In genomic region chr16:80680046-80680445, GRCh38 we compare ENCODE assay signal across 27 cellular contexts.
DNase-seq lines count a peak whose midpoint lies in the region; ATAC-seq, FAIRE-seq and TF ChIP-seq lines count a peak whose summit lies in the region.
"Had no signal": no experiment of that assay in that cellular context is flagged by ENCODE, and none has a peak within 500 bp of the region (broad histone marks: within the 10 kb centered on the region; RNA-seq: fewer than 3 reads in every experiment).

No MANE protein-coding gene starts in this region.

- H3K4me3 Mint-ChIP-seq in activated T-cell treated with anti-CD3 and anti-CD28 coated beads, Interleukin-2, amount 50 U/mL, for 72 hours = no peak overlapping the region
- no peak overlapping the region for H3K4me3 Mint-ChIP-seq in activated T-cell treated with anti-CD3 and anti-CD28 coated beads, Interleukin-2, amount 50 U/mL, for 24 hours
- no peak overlapping the region for H3K4me3 Mint-ChIP-seq in naive thymus-derived CD8-positive, alpha-beta T cell
- H3K4me3 Mint-ChIP-seq: CD4-positive, alpha-beta T cell had no signal

- no peak overlapping the region for H3K27ac Mint-ChIP-seq in activated T-cell treated with anti-CD3 and anti-CD28 coated beads, Interleukin-2, amount 50 U/mL, for 72 hours
- no peak overlapping the region for H3K27ac Mint-ChIP-seq in activated T-cell treated with anti-CD3 and anti-CD28 coated beads, Interleukin-2, amount 50 U/mL, for 24 hours
- H3K27ac Mint-ChIP-seq in naive thymus-derived CD8-positive, alpha-beta T cell = no peak overlapping the region
- H3K27ac Mint-ChIP-seq: CD4-positive, alpha-beta T cell had no signal

- H3K4me3 ChIP-seq in bronchial epithelial cell (ENCODE audit: low read depth, low read length) = no peak overlapping the region
- H3K4me3 ChIP-seq: BLaER1 treated with 17β-estradiol and CSF1 and Interleukin-3, amounts not matched to agents 10 nM and 100 nM; SJCRH30 had no signal

- POLR2A ChIA-PET in naive thymus-derived CD8-positive, alpha-beta T cell (lab: Charles Lee) = no interaction called here

- peak; percentile 41 to 67 for ATAC-seq in activated T-cell treated with anti-CD3 and anti-CD28 coated beads, Interleukin-2, amount 50 U/mL, for 72 hours (replicated peaks in 1 of 2)
- no peak for ATAC-seq in naive thymus-derived CD8-positive, alpha-beta T cell
- ATAC-seq: HepG2, PC-3, Right ventricle myocardium inferior had no signal

- no peak for DNase-seq in activated T-cell treated with anti-CD3 and anti-CD28 coated beads, Interleukin-2, amount 50 U/mL, for 72 hours
- no peak for DNase-seq in activated T-cell treated with anti-CD3 and anti-CD28 coated beads, Interleukin-2, amount 50 U/mL, for 24 hours
- DNase-seq in bronchial epithelial cell (ENCODE audit: low read depth) = peak; percentile 14
- DNase-seq in inferior parietal cortex (ENCODE audit: extremely low spot score) = peak; percentile 42
- no peak for DNase-seq in T1000 (lab: John Stamatoyannopoulos, UW)
- no peak for DNase-seq in NCI-H524 (lab: John Stamatoyannopoulos, UW)
- no peak for DNase-seq in naive thymus-derived CD8-positive, alpha-beta T cell
- DNase-seq: CD4-positive, alpha-beta T cell; H7; Karpas-422; NCI-H1092 treated with DMSO at 0.1 percent for 48 hours; NCI-H1436; NCI-H187; NCI-H2081 treated with DMSO at 0.1 percent for 48 hours; NCI-H2171; NCI-H345; NCI-H510A treated with DMSO at 0.1 percent for 48 hours; NCI-H774; NK-92 treated with Interleukin-12 subunit alpha and Interleukin-12 subunit beta, amount 100 ng/mL, for 24 hours; PC-3; SJCRH30 had no signal

- no peaks in the 10 kb centered on the region for H3K27me3 Mint-ChIP-seq in activated T-cell treated with anti-CD3 and anti-CD28 coated beads, Interleukin-2, amount 50 U/mL, for 72 hours (ENCODE audit: low read depth)
- no peaks in the 10 kb centered on the region for H3K27me3 Mint-ChIP-seq in activated T-cell treated with anti-CD3 and anti-CD28 coated beads, Interleukin-2, amount 50 U/mL, for 24 hours
- H3K27me3 Mint-ChIP-seq in naive thymus-derived CD8-positive, alpha-beta T cell = no peaks in the 10 kb centered on the region
- H3K27me3 Mint-ChIP-seq: CD4-positive, alpha-beta T cell had no signal

- H3K36me3 Mint-ChIP-seq in activated T-cell treated with anti-CD3 and anti-CD28 coated beads, Interleukin-2, amount 50 U/mL, for 72 hours (ENCODE audit: insufficient read depth in 2 of 2) = peaks cover 5 to 7% of the 10 kb centered on the region in 2 donors
- peaks cover 30% of the 10 kb centered on the region for H3K36me3 Mint-ChIP-seq in activated T-cell treated with anti-CD3 and anti-CD28 coated beads, Interleukin-2, amount 50 U/mL, for 24 hours (ENCODE audit: low read depth)
- peaks cover 4 to 15% (median 12%) of the 10 kb centered on the region in 3 donors for H3K36me3 Mint-ChIP-seq in naive thymus-derived CD8-positive, alpha-beta T cell

- H3K36me3 ChIP-seq in bronchial epithelial cell (ENCODE audit: control insufficient read depth, insufficient read depth, low read length) = no peaks in the 10 kb centered on the region
- H3K36me3 ChIP-seq: SJCRH30 had no signal

- no peak for FAIRE-seq in bronchial epithelial cell (lab: Jason Lieb, UNC)
- FAIRE-seq: A204.1, D721Med, GM19239, HepG2 had no signal

- TF ChIP-seq CTCF in bronchial epithelial cell (IDR thresholded peaks at IDR 0.05; ENCODE audit: insufficient read depth, low read length, severe bottlenecking) = no peak

- no peaks in the 10 kb centered on the region for H3K27me3 ChIP-seq in bronchial epithelial cell (ENCODE audit: control insufficient read depth, insufficient read depth, low read length)
- H3K27me3 ChIP-seq: BLaER1 treated with 17β-estradiol and CSF1 and Interleukin-3, amounts not matched to agents 10 nM and 100 nM; SJCRH30 had no signal

- no peaks in the 10 kb centered on the region for H3K9me3 Mint-ChIP-seq in activated T-cell treated with anti-CD3 and anti-CD28 coated beads, Interleukin-2, amount 50 U/mL, for 72 hours
- H3K9me3 Mint-ChIP-seq in activated T-cell treated with anti-CD3 and anti-CD28 coated beads, Interleukin-2, amount 50 U/mL, for 24 hours = no peaks in the 10 kb centered on the region
- peaks cover 0 to 17% (median 2%) of the 10 kb centered on the region in 9 donors for H3K9me3 Mint-ChIP-seq in naive thymus-derived CD8-positive, alpha-beta T cell

- H3K4me1 Mint-ChIP-seq in activated T-cell treated with anti-CD3 and anti-CD28 coated beads, Interleukin-2, amount 50 U/mL, for 72 hours (ENCODE audit: low read depth) = peaks cover 34% of the 10 kb centered on the region
- H3K4me1 Mint-ChIP-seq in activated T-cell treated with anti-CD3 and anti-CD28 coated beads, Interleukin-2, amount 50 U/mL, for 24 hours (ENCODE audit: low read depth) = peaks cover 36% of the 10 kb centered on the region
- H3K4me1 Mint-ChIP-seq in naive thymus-derived CD8-positive, alpha-beta T cell = peaks cover 0 to 14% (median 4%) of the 10 kb centered on the region in 4 donors

Comparison
In these comparisons a context has a peak if more than half of its experiments do, and no peak if none do; other contexts are left out.
1. ATAC-seq: peak in activated T-cell treated with anti-CD3 and anti-CD28 coated beads, Interleukin-2, amount 50 U/mL, for 72 hours (2 of 2); none in naive thymus-derived CD8-positive, alpha-beta T cell (0 of 2).
2. DNase-seq: peak in bronchial epithelial cell (single experiment) and inferior parietal cortex (single experiment); none in activated T-cell treated with anti-CD3 and anti-CD28 coated beads, Interleukin-2, amount 50 U/mL, for 72 hours (0 of 2), activated T-cell treated with anti-CD3 and anti-CD28 coated beads, Interleukin-2, amount 50 U/mL, for 24 hours (single experiment), T1000 (single experiment), NCI-H524 (0 of 2) and naive thymus-derived CD8-positive, alpha-beta T cell (0 of 10).